ENCODE assay signal across 21 cellular contexts in genomic region chr5:9877473-9877872, GRCh38.
DNase-seq lines count a peak whose midpoint lies in the region; ATAC-seq and TF ChIP-seq lines count a peak whose summit lies in the region.
"Had no signal": no experiment of that assay in that cellular context is flagged by ENCODE, and none has a peak within 500 bp of the region (broad histone marks: within the 10 kb centered on the region; RNA-seq: fewer than 3 reads in every experiment).

No MANE protein-coding gene starts in this region.

- H3K36me3 ChIP-seq in gastrocnemius medialis = no peaks in the 10 kb centered on the region
- H3K36me3 ChIP-seq: BE2C, SJCRH30 had no signal

- DNase-seq in EH (ENCODE audit: low read depth) = peak; percentile 38
- peak; percentile 56 for DNase-seq in LHCN-M2 (ENCODE audit: low read depth)
- DNase-seq in foreskin fibroblast = peak; percentile 45 to 74
- no peak for DNase-seq in NCI-H187 treated with DMSO at 0.1 percent for 48 hours (lab: John Stamatoyannopoulos, UW)
- DNase-seq in gastrocnemius medialis = no peak
- no peak for DNase-seq in NOMO-1 (lab: John Stamatoyannopoulos, UW; ENCODE audit: unreplicated experiment in 2 of 2)
- DNase-seq: ACHN, BE2C, DND-41, GDM1, H9, NCI-H1105, NCI-H146, NCI-H2029 treated with DMSO at 0.1 percent for 48 hours, NCI-H2171, NCI-H524 treated with DMSO at 0.1 percent for 48 hours, NCI-H82, SJCRH30, T-cell had no signal

- no peak for TF ChIP-seq POLR2A in gastrocnemius medialis (IDR thresholded peaks at IDR 0.05)

- in situ Hi-C loops in gastrocnemius medialis (cut with MboI; ENCODE audit: low sequenced_read_pairs in 4 of 4) = no loop called here

- no peaks in the 10 kb centered on the region for H3K4me1 ChIP-seq in gastrocnemius medialis
- H3K4me1 ChIP-seq: BE2C, SJCRH30 had no signal

- no peaks in the 10 kb centered on the region for H3K9me3 ChIP-seq in gastrocnemius medialis
- H3K9me3 ChIP-seq: BE2C, SJCRH30 had no signal

- intact Hi-C loops in gastrocnemius medialis (cut with DNase I; ENCODE audit: low total_unique reads) = no loop called here

- ATAC-seq in HG03521 (IDR thresholded peaks at IDR 0.05; ENCODE audit: unreplicated experiment) (no peak), gastrocnemius medialis (no peak)
- ATAC-seq: K562, T-cell had no signal

- no peak overlapping the region for H3K4me3 ChIP-seq in foreskin fibroblast (ENCODE audit: low read depth in 1 of 2, low read length in 2 of 2)
- no peak overlapping the region for H3K4me3 ChIP-seq in gastrocnemius medialis
- H3K4me3 ChIP-seq: K562, SJCRH30 had no signal

- no peak for TF ChIP-seq CTCF in foreskin fibroblast (IDR thresholded peaks at IDR 0.05; ENCODE audit: low read depth, low read length)
- no peak for TF ChIP-seq CTCF in gastrocnemius medialis (IDR thresholded peaks at IDR 0.05 in 4 of 5, conservative IDR thresholded peaks at IDR 0.05 in 1 of 5)

- no peaks in the 10 kb centered on the region for H3K27me3 ChIP-seq in gastrocnemius medialis
- H3K27me3 ChIP-seq: BE2C, SJCRH30 had no signal

- no peak overlapping the region for H3K27ac ChIP-seq in gastrocnemius medialis
- H3K27ac ChIP-seq: SJCRH30 had no signal

Comparison
In these comparisons a context has a peak if more than half of its experiments do, and no peak if none do; other contexts are left out.
1. DNase-seq: peak in EH (single experiment), LHCN-M2 (single experiment) and foreskin fibroblast (2 of 2); none in NCI-H187 treated with DMSO at 0.1 percent for 48 hours (single experiment), gastrocnemius medialis (0 of 2) and NOMO-1 (0 of 2).